In genomic region chr12:117470804-117471203, GRCh38 we compare ENCODE assay signal across 12 cellular contexts.
A peak's percentile ranks its signal among the peaks of the same experiment; 100 is the strongest.
DNase-seq lines count a peak whose midpoint lies in the region; TF ChIP-seq lines count a peak whose summit lies in the region.
"Had no signal": no experiment of that assay in that cellular context is flagged by ENCODE, and none has a peak within 500 bp of the region (broad histone marks: within the 10 kb centered on the region; RNA-seq: fewer than 3 reads in every experiment).

No MANE protein-coding gene starts in this region.

- H3K4me1 Mint-ChIP-seq in chondrocyte (ENCODE audit: low read depth), result no peaks in the 10 kb centered on the region
- H3K4me1 Mint-ChIP-seq in neural progenitor cell, result peaks cover 15% of the 10 kb centered on the region
- H3K4me1 Mint-ChIP-seq in activated naive CD4-positive, alpha-beta T cell treated with anti-CD3 and anti-CD28 coated beads for 36 hours (ENCODE audit: low read depth), result no peaks in the 10 kb centered on the region

- no peaks in the 10 kb centered on the region for H3K79me2 ChIP-seq in neural progenitor cell (ENCODE audit: low read depth)

- H3K4me2 ChIP-seq in neural progenitor cell, result no peak overlapping the region

- no peak for TF ChIP-seq POLR2A in prostate gland (IDR thresholded peaks at IDR 0.05)

- intact Hi-C loops in prostate gland (cut with DNase I), result no loop called here
- intact Hi-C loops in activated naive CD4-positive, alpha-beta T cell treated with anti-CD3 and anti-CD28 coated beads for 36 hours (cut with micrococcal nuclease), result no loop called here

- no peaks in the 10 kb centered on the region for H3K9me3 ChIP-seq in neural progenitor cell (ENCODE audit: low read depth)
- no peaks in the 10 kb centered on the region for H3K9me3 ChIP-seq in prostate gland
- H3K9me3 ChIP-seq: pancreas, testis had no signal

- no peak overlapping the region for H3K9ac ChIP-seq in neural progenitor cell

- H3K9me3 Mint-ChIP-seq in chondrocyte (ENCODE audit: low read depth) (peaks cover 4% of the 10 kb centered on the region), neural progenitor cell (no peaks in the 10 kb centered on the region)
- peaks cover 5% of the 10 kb centered on the region for H3K9me3 Mint-ChIP-seq in activated naive CD4-positive, alpha-beta T cell treated with anti-CD3 and anti-CD28 coated beads for 36 hours

- H3K36me3 ChIP-seq in neural progenitor cell, result no peaks in the 10 kb centered on the region
- no peaks in the 10 kb centered on the region for H3K36me3 ChIP-seq in prostate gland
- H3K36me3 ChIP-seq: esophagus squamous epithelium, pancreas had no signal

- H3K27me3 Mint-ChIP-seq in chondrocyte (ENCODE audit: low read depth) (peaks cover 9% of the 10 kb centered on the region), neural progenitor cell (ENCODE audit: insufficient read depth, low read depth) (peaks cover 4% of the 10 kb centered on the region)
- H3K27me3 Mint-ChIP-seq in activated naive CD4-positive, alpha-beta T cell treated with anti-CD3 and anti-CD28 coated beads for 36 hours (ENCODE audit: low read depth), result peaks cover 3% of the 10 kb centered on the region

- CTCF ChIA-PET in activated naive CD4-positive, alpha-beta T cell treated with anti-CD3 and anti-CD28 coated beads for 36 hours (lab: Charles Lee), result interaction anchor here (0.6 kb wide), 2 partner anchors 196 to 284 kb away, joined by 3 to 6 read pairs; no protein-coding TSS in a partner anchor

- no peak overlapping the region for H3K4me3 ChIP-seq in neural progenitor cell
- H3K4me3 ChIP-seq in prostate gland, result no peak overlapping the region
- H3K4me3 ChIP-seq: esophagus squamous epithelium, pancreas, testis had no signal

- DNase-seq in GM10266 (ENCODE audit: extremely low spot score) (no peak), Kasumi-1 (lab: John Stamatoyannopoulos, UW) (peak; percentile 6 to 23), chondrocyte (ENCODE audit: low spot score) (no peak), neural progenitor cell (ENCODE audit: low spot score) (no peak), prostate gland (ENCODE audit: low spot score) (no peak), cerebellum (ENCODE audit: low spot score) (no peak)
- DNase-seq in activated naive CD4-positive, alpha-beta T cell treated with anti-CD3 and anti-CD28 coated beads for 36 hours, result no peak
- DNase-seq: aorta, esophagus squamous epithelium, pancreas, testis had no signal

- H3K27ac Mint-ChIP-seq in chondrocyte (ENCODE audit: unreplicated experiment) (no peak overlapping the region), neural progenitor cell (no peak overlapping the region)
- no peak overlapping the region for H3K27ac Mint-ChIP-seq in activated naive CD4-positive, alpha-beta T cell treated with anti-CD3 and anti-CD28 coated beads for 36 hours
- H3K27ac Mint-ChIP-seq: T-helper 2 cell treated with Interferon-gamma antibody and Interleukin-4, amounts not matched to agents 5 μg/mL and 100 μg/mL, for 36 hours had no signal

- H3F3A ChIP-seq in neural progenitor cell (ENCODE audit: low read depth), result no peaks in the 10 kb centered on the region

- H3K36me3 Mint-ChIP-seq in chondrocyte (ENCODE audit: low read depth), result no peaks in the 10 kb centered on the region
- no peaks in the 10 kb centered on the region for H3K36me3 Mint-ChIP-seq in neural progenitor cell
- H3K36me3 Mint-ChIP-seq in activated naive CD4-positive, alpha-beta T cell treated with anti-CD3 and anti-CD28 coated beads for 36 hours (ENCODE audit: low read depth), result no peaks in the 10 kb centered on the region

- TF ChIP-seq CTCF in GM10266 (IDR thresholded peaks at IDR 0.05; ENCODE audit: control insufficient read depth, insufficient read depth, low read depth, missing control alignments) (peak; percentile 14), chondrocyte (IDR thresholded peaks at IDR 0.05) (peak; percentile 50), neural progenitor cell (IDR thresholded peaks at IDR 0.05) (peak; percentile 57), prostate gland (IDR thresholded peaks at IDR 0.05) (peak in 1 of 4 experiments; percentile 13)

- H2AFZ ChIP-seq in neural progenitor cell (replicated peaks), result no peak overlapping the region

- WGBS in prostate gland, result 58% methylated on average over 2 of the region's 2 CpGs

- H3K4me3 Mint-ChIP-seq in chondrocyte (ENCODE audit: unreplicated experiment) (no peak overlapping the region), neural progenitor cell (no peak overlapping the region)
- no peak overlapping the region for H3K4me3 Mint-ChIP-seq in activated naive CD4-positive, alpha-beta T cell treated with anti-CD3 and anti-CD28 coated beads for 36 hours
- H3K4me3 Mint-ChIP-seq: T-helper 2 cell treated with Interferon-gamma antibody and Interleukin-4, amounts not matched to agents 5 μg/mL and 100 μg/mL, for 36 hours had no signal

- H3K27me3 ChIP-seq in neural progenitor cell, result no peaks in the 10 kb centered on the region
- H3K27me3 ChIP-seq in prostate gland (replicated peaks; ENCODE audit: insufficient read depth), result no peaks in the 10 kb centered on the region
- H3K27me3 ChIP-seq: pancreas, testis had no signal

- H4K20me1 ChIP-seq in neural progenitor cell (ENCODE audit: low read depth), result no peaks in the 10 kb centered on the region

- no peak overlapping the region for H3K27ac ChIP-seq in neural progenitor cell
- no peak overlapping the region for H3K27ac ChIP-seq in prostate gland
- H3K27ac ChIP-seq: esophagus squamous epithelium, pancreas, testis had no signal

- H3K4me1 ChIP-seq in neural progenitor cell (no peaks in the 10 kb centered on the region), prostate gland (replicated peaks) (no peaks in the 10 kb centered on the region)
- H3K4me1 ChIP-seq: esophagus squamous epithelium, pancreas, testis had no signal

Comparison
In these comparisons a context has a peak if more than half of its experiments do, and no peak if none do; other contexts are left out.
1. DNase-seq: peak in Kasumi-1 (2 of 2); none in GM10266 (single experiment), chondrocyte (single experiment), neural progenitor cell (single experiment), prostate gland (single experiment), activated naive CD4-positive, alpha-beta T cell treated with anti-CD3 and anti-CD28 coated beads for 36 hours (single experiment) and cerebellum (single experiment).